In genomic region chr19:2207991-2208860, GRCh38 we compare ENCODE assay signal across 8 cellular contexts. TPM values are rescaled to one million over a fixed set of nuclear protein-coding genes. Genes with fewer than 3 reads are reported as not detected.
DNase-seq lines count a peak whose midpoint lies in the region; ATAC-seq, FAIRE-seq and TF ChIP-seq lines count a peak whose summit lies in the region.

No MANE protein-coding gene starts in this region.

- peaks cover 0 to 18% of the 10 kb centered on the region in 2 donors for H3K36me3 ChIP-seq in body of pancreas (replicated peaks in 1 of 2; ENCODE audit: insufficient read depth in 1 of 2, low read depth in 2 of 2)
- peaks cover 9 to 24% of the 10 kb centered on the region in 2 donors for H3K36me3 ChIP-seq in kidney (ENCODE audit: control insufficient read depth in 1 of 2, insufficient read depth in 2 of 2, low read length in 2 of 2)

- intact Hi-C loops in body of pancreas (cut with DNase I), result no loop called here
- intact Hi-C loops in kidney (cut with DNase I), result no loop called here

- no peak overlapping the region for H3K4me3 Mint-ChIP-seq in memory B cell

- H3K27ac ChIP-seq in body of pancreas, result no peak overlapping the region
- no peak overlapping the region for H3K27ac ChIP-seq in kidney (ENCODE audit: low read depth in 2 of 2, low read length in 2 of 2)

- H3K9ac ChIP-seq in kidney (ENCODE audit: low read length in 2 of 2), result no peak overlapping the region

- TF ChIP-seq CTCF in AG04449 (IDR thresholded peaks at IDR 0.05; ENCODE audit: insufficient read depth, low read length, missing control alignments) (peak; percentile 36), body of pancreas (IDR thresholded peaks at IDR 0.05) (no peak), kidney (IDR thresholded peaks at IDR 0.05; ENCODE audit: borderline replicate concordance, extremely low read depth, insufficient read depth) (no peak)

- no peak overlapping the region for H3K27ac Mint-ChIP-seq in memory B cell

- H3K9me3 Mint-ChIP-seq in memory B cell, result no peaks in the 10 kb centered on the region

- POLR2A ChIA-PET in AG04449 (lab: Yijun Ruan, JAX), result interaction anchor here (0.6 to 1.1 kb wide), 3 partner anchors 29 to 214 kb away, joined by 3 to 4 read pairs (median 4); partner anchors contain the start of gene AP3D1

- 76 to 84% methylated on average over 20 to 34 of the region's 36 CpGs for WGBS in body of pancreas, 2 donors

- H3K4me1 Mint-ChIP-seq in memory B cell, result peaks cover 9% of the 10 kb centered on the region

- CTCF ChIA-PET in AG04449 (lab: Yijun Ruan, JAX), result interaction anchor here (0.6 to 2.3 kb wide), 10 partner anchors 9 to 184 kb away, joined by 3 to 9 read pairs (median 3); partner anchors contain the start of gene PLEKHJ1

- H3K27me3 ChIP-seq in body of pancreas, result no peaks in the 10 kb centered on the region

- H3K27me3 Mint-ChIP-seq in memory B cell, result no peaks in the 10 kb centered on the region

- DNase-seq in AG04449 (ENCODE audit: low read depth, low spot score) (no peak), HCEC 1CT (peak; percentile 70), body of pancreas (peak in 3 of 4 donors; percentile 30 to 46 (median 33)), memory B cell (ENCODE audit: low spot score in 2 of 2) (peak; percentile 46 to 50), cerebellum (ENCODE audit: low spot score) (no peak), NCI-H146 treated with DMSO at 0.1 percent for 48 hours (lab: John Stamatoyannopoulos, UW; ENCODE audit: unreplicated experiment) (no peak), kidney (no peak)

- H3K4me3 ChIP-seq in AG04449 (ENCODE audit: low read depth, low read length), result no peak overlapping the region
- H3K4me3 ChIP-seq in body of pancreas, result no peak overlapping the region
- no peak overlapping the region for H3K4me3 ChIP-seq in kidney (ENCODE audit: low read length in 2 of 2)

- no peak for TF ChIP-seq POLR2A in body of pancreas (IDR thresholded peaks at IDR 0.05)

- ATAC-seq in body of pancreas, result peak; percentile 35
- ATAC-seq in memory B cell (ENCODE audit: low read depth), result peak; percentile 98
- ATAC-seq in GM21381 (IDR thresholded peaks at IDR 0.05; ENCODE audit: unreplicated experiment), result no peak

- no peak for FAIRE-seq in kidney (lab: Jason Lieb, UNC)

- H3K36me3 Mint-ChIP-seq in memory B cell, result peaks cover 20% of the 10 kb centered on the region

- H3K4me1 ChIP-seq in body of pancreas, result no peaks in the 10 kb centered on the region
- H3K4me1 ChIP-seq in kidney (ENCODE audit: control insufficient read depth in 1 of 2, insufficient read depth in 1 of 2, low read depth in 1 of 2, low read length in 2 of 2), result peaks cover 0 to 14% of the 10 kb centered on the region in 2 donors

- H3K9me3 ChIP-seq in body of pancreas (no peaks in the 10 kb centered on the region), kidney (ENCODE audit: control insufficient read depth in 1 of 2, low read length in 2 of 2) (no peaks in the 10 kb centered on the region)

RNA-seq across cellular contexts. Expression of gene PLEKHJ1, which starts 27.9 kb away (rescaled TPM):
- total RNA-seq in body of pancreas (10 to 100 TPM; 47.5 to 89.0 TPM), cerebellum (28.1 TPM), kidney (59.7 TPM)
- 156 TPM for polyA plus RNA-seq in kidney (ENCODE audit: insufficient read depth, low read depth, low replicate concordance)

RNA-seq across cellular contexts. Expression of gene SF3A2, which starts 28.4 kb away (rescaled TPM):
- 10 to 100 TPM; 15.5 to 30.1 TPM for total RNA-seq in body of pancreas
- total RNA-seq in cerebellum, result 46.6 TPM
- 64.1 TPM for total RNA-seq in kidney
- 25.7 TPM for polyA plus RNA-seq in kidney (ENCODE audit: insufficient read depth, low read depth, low replicate concordance)

RNA-seq across cellular contexts. Expression of gene AMH, which starts 40.9 kb away (rescaled TPM):
- total RNA-seq in body of pancreas, result 10 to 100 TPM in 1 of 2 donors, under 1 TPM in 1; 0.99 to 11.7 TPM
- 1.6 TPM for total RNA-seq in cerebellum
- 1.0 TPM for total RNA-seq in kidney
- 0.60 TPM for polyA plus RNA-seq in kidney (ENCODE audit: insufficient read depth, low read depth, low replicate concordance)

RNA-seq across cellular contexts. Expression of gene DOT1L, which starts 44.5 kb away (rescaled TPM):
- total RNA-seq in body of pancreas (10 to 100 TPM; 10.1 to 44.5 TPM), cerebellum (12.0 TPM), kidney (32.0 TPM)
- polyA plus RNA-seq in kidney (ENCODE audit: insufficient read depth, low read depth, low replicate concordance), result 5.7 TPM

RNA-seq across cellular contexts. Expression of gene JSRP1, which starts 48.0 kb away (rescaled TPM):
- total RNA-seq in body of pancreas (not detected), cerebellum (not detected), kidney (5.0 TPM)
- polyA plus RNA-seq in kidney (ENCODE audit: insufficient read depth, low read depth, low replicate concordance), result 0.37 TPM

Comparison
In these comparisons a context has a peak if more than half of its experiments do, and no peak if none do; other contexts are left out.
1. DNase-seq: peak in HCEC 1CT (single experiment), body of pancreas (3 of 4) and memory B cell (2 of 2); none in AG04449 (single experiment), cerebellum (single experiment), NCI-H146 treated with DMSO at 0.1 percent for 48 hours (single experiment) and kidney (single experiment).